9 cellular contexts compared by ENCODE assay signal in the genomic region with DNA sequence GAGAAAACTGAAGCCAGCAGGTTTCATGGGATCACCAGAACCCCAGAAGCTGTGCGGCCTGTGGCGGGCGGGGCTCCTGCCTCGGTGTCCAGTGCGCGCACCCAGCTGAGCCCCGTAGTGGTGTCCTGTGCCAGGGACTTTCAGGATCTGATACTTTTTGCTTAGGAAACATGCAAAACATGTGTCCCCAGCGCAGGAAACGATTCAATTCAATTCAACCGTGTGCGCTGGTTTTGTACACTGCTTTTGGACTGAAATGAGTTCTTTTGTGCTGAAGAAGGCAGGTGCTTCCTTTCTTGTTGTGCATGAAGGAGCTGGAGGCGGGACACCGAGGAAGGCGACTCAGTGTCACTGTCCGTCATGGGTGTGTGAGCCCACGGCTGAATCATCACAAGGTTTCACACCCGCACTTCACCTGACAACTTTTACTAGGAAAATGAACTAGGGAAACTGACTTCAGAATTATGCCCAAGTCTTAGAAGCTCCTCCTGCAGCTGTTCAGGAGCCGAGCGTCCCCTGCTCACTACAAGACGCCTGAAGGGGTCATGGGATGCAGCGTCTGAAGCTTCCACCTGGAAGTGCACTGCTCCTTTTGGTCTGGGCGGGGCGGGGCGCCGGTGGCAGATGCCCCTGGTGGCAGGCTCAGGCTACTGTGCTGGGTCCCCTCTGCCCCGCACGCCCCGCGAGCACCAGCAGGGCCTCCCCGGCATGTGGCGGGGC. TPM values are rescaled to one million over a fixed set of nuclear protein-coding genes. Genes with fewer than 3 reads are reported as not detected.
DNase-seq lines count a peak whose midpoint lies in the region; ATAC-seq lines count a peak whose summit lies in the region.
"Had no signal": no experiment of that assay in that cellular context is flagged by ENCODE, and none has a peak within 500 bp of the region (broad histone marks: within the 10 kb centered on the region; RNA-seq: fewer than 3 reads in every experiment).

No MANE protein-coding gene starts in this region.

- CTCF ChIA-PET in activated naive CD4-positive, alpha-beta T cell treated with anti-CD3 and anti-CD28 coated beads for 36 hours (lab: Charles Lee), result interaction anchor here (1.0 to 1.2 kb wide), 2 partner anchors 25 to 46 kb away, joined by 3 read pairs; no protein-coding TSS in a partner anchor

- peaks cover 4 to 67% (median 22%) of the 10 kb centered on the region in 5 donors for H3K4me1 ChIP-seq in subcutaneous abdominal adipose tissue (ENCODE audit: control insufficient read depth in 5 of 5, insufficient read depth in 5 of 5, low read length in 5 of 5)

- peak; percentile 68 for DNase-seq in activated naive CD4-positive, alpha-beta T cell treated with anti-CD3 and anti-CD28 coated beads for 36 hours
- DNase-seq in activated naive CD4-positive, alpha-beta T cell treated with Interleukin-2 at 50 U/mL for 16 hours, result no peak
- DNase-seq in T-helper 17 cell (no peak), GF-D8 (lab: John Stamatoyannopoulos, UW) (no peak), NCI-H1417 treated with DMSO at 0.1 percent for 48 hours (lab: John Stamatoyannopoulos, UW) (no peak), anterior cingulate cortex (lab: John Stamatoyannopoulos, UW) (no peak)

- H3K36me3 ChIP-seq in subcutaneous abdominal adipose tissue (ENCODE audit: control insufficient read depth in 5 of 5, insufficient read depth in 5 of 5, low read length in 5 of 5), result peaks cover 0 to 32% (median 24%) of the 10 kb centered on the region in 5 donors

- H3K36me3 Mint-ChIP-seq in activated naive CD4-positive, alpha-beta T cell treated with anti-CD3 and anti-CD28 coated beads for 36 hours (ENCODE audit: low read depth), result peaks cover 20% of the 10 kb centered on the region
- H3K36me3 Mint-ChIP-seq in T-helper 17 cell (ENCODE audit: low read depth), result no peaks in the 10 kb centered on the region

- H3K4me3 ChIP-seq in subcutaneous abdominal adipose tissue (ENCODE audit: low read depth in 1 of 5, low read length in 5 of 5), result no peak overlapping the region
- H3K4me3 ChIP-seq: left lung had no signal

- H3K27me3 Mint-ChIP-seq in activated naive CD4-positive, alpha-beta T cell treated with anti-CD3 and anti-CD28 coated beads for 36 hours (ENCODE audit: low read depth), result no peaks in the 10 kb centered on the region
- H3K27me3 Mint-ChIP-seq in T-helper 17 cell, result no peaks in the 10 kb centered on the region

- peak; percentile 60 for ATAC-seq in HG02678 (IDR thresholded peaks at IDR 0.05; ENCODE audit: unreplicated experiment)
- ATAC-seq in T-helper 17 cell, result peak; percentile 75
- ATAC-seq: left lung had no signal

- intact Hi-C loops in activated naive CD4-positive, alpha-beta T cell treated with anti-CD3 and anti-CD28 coated beads for 36 hours (cut with micrococcal nuclease), result no loop called here

- no peaks in the 10 kb centered on the region for H3K9me3 ChIP-seq in T-helper 17 cell (ENCODE audit: control insufficient read depth, low read length, poor library complexity, severe bottlenecking)
- H3K9me3 ChIP-seq in subcutaneous abdominal adipose tissue (ENCODE audit: control insufficient read depth in 5 of 5, low read length in 5 of 5), result no peaks in the 10 kb centered on the region
- H3K9me3 ChIP-seq: left lung had no signal

- H3K27ac Mint-ChIP-seq in activated naive CD4-positive, alpha-beta T cell treated with anti-CD3 and anti-CD28 coated beads for 36 hours, result peak overlapping the region; percentile 36
- H3K27ac Mint-ChIP-seq in T-helper 17 cell, result no peak overlapping the region

- H3K4me3 Mint-ChIP-seq in activated naive CD4-positive, alpha-beta T cell treated with anti-CD3 and anti-CD28 coated beads for 36 hours, result no peak overlapping the region
- H3K4me3 Mint-ChIP-seq in T-helper 17 cell, result no peak overlapping the region

- H3K27me3 ChIP-seq in subcutaneous abdominal adipose tissue (ENCODE audit: control insufficient read depth in 5 of 5, insufficient read depth in 4 of 5, low read length in 5 of 5), result no peaks in the 10 kb centered on the region
- H3K27me3 ChIP-seq: left lung had no signal

- H3K4me1 Mint-ChIP-seq in activated naive CD4-positive, alpha-beta T cell treated with anti-CD3 and anti-CD28 coated beads for 36 hours (ENCODE audit: low read depth), result peaks cover 28% of the 10 kb centered on the region
- H3K4me1 Mint-ChIP-seq in T-helper 17 cell, result peaks cover 20% of the 10 kb centered on the region

- no peaks in the 10 kb centered on the region for H3K9me3 Mint-ChIP-seq in activated naive CD4-positive, alpha-beta T cell treated with anti-CD3 and anti-CD28 coated beads for 36 hours

- H3K27ac ChIP-seq in subcutaneous abdominal adipose tissue (ENCODE audit: low read depth, low read length), result peak overlapping the region; percentile 62
- H3K27ac ChIP-seq: left lung had no signal

- no peak overlapping the region for H3K9ac ChIP-seq in subcutaneous abdominal adipose tissue (ENCODE audit: low read length in 5 of 5)

RNA-seq across cellular contexts. Expression of a gene that starts 31.4 kb away (rescaled TPM):
- not detected for total RNA-seq in activated naive CD4-positive, alpha-beta T cell treated with anti-CD3 and anti-CD28 coated beads for 36 hours
- total RNA-seq in T-helper 17 cell, result not detected
